ENCODE assay signal across 10 cellular contexts in genomic region chr7:130895006-130895750, GRCh38.
DNase-seq lines count a peak whose midpoint lies in the region; ATAC-seq, FAIRE-seq and TF ChIP-seq lines count a peak whose summit lies in the region.
"Had no signal": no experiment of that assay in that cellular context is flagged by ENCODE, and none has a peak within 500 bp of the region (broad histone marks: within the 10 kb centered on the region; RNA-seq: fewer than 3 reads in every experiment).

No MANE protein-coding gene starts in this region.

- no peak overlapping the region for H3K27ac ChIP-seq in small intestine (ENCODE audit: low read depth in 1 of 2, low read length in 1 of 2)

- H3K27me3 Mint-ChIP-seq in activated CD8-positive, alpha-beta memory T cell treated with anti-CD3 and anti-CD28 coated beads, Interleukin-2, amount 10 ng/mL, durations not matched to agents 7 days and 5 days, result no peaks in the 10 kb centered on the region

- no peak overlapping the region for H3K4me3 Mint-ChIP-seq in activated CD8-positive, alpha-beta memory T cell treated with anti-CD3 and anti-CD28 coated beads, Interleukin-2, amount 10 ng/mL, durations not matched to agents 7 days and 5 days

- H3K4me3 ChIP-seq in fibroblast of mammary gland (ENCODE audit: control insufficient read depth, low read depth, low read length) (no peak overlapping the region), small intestine (ENCODE audit: low read depth in 1 of 2, low read length in 2 of 2) (no peak overlapping the region)

- no peaks in the 10 kb centered on the region for H3K9me3 ChIP-seq in small intestine (ENCODE audit: control insufficient read depth, low read depth)

- WGBS in small intestine, 3 donors, result 59 to 80% (median 72%) methylated on average over 20 of the region's 20 CpGs

- peak overlapping the region; percentile 81 for H3K27ac Mint-ChIP-seq in activated CD8-positive, alpha-beta memory T cell treated with anti-CD3 and anti-CD28 coated beads, Interleukin-2, amount 10 ng/mL, durations not matched to agents 7 days and 5 days

- peak; percentile 43 for DNase-seq in HT-29 (ENCODE audit: low spot score)
- DNase-seq in activated CD8-positive, alpha-beta memory T cell treated with anti-CD3 and anti-CD28 coated beads, Interleukin-2, amount 10 ng/mL, durations not matched to agents 7 days and 5 days, result no peak
- peak; percentile 12 for DNase-seq in fibroblast of mammary gland (ENCODE audit: low read depth)
- DNase-seq in stimulated activated CD8-positive, alpha-beta memory T cell treated with anti-CD3 and anti-CD28 coated beads, Interleukin-4, amount 100 ng/mL, for 48 hours, result peak; percentile 28
- DNase-seq in foreskin melanocyte, result no peak
- DNase-seq in NCI-H2029 treated with DMSO at 0.1 percent for 48 hours (lab: John Stamatoyannopoulos, UW), result no peak
- no peak for DNase-seq in small intestine
- no peak for DNase-seq in H54 (ENCODE audit: insufficient read length, low spot score)
- DNase-seq: aorta, NCI-H2107 had no signal

- peaks cover 57% of the 10 kb centered on the region for H3K36me3 Mint-ChIP-seq in activated CD8-positive, alpha-beta memory T cell treated with anti-CD3 and anti-CD28 coated beads, Interleukin-2, amount 10 ng/mL, durations not matched to agents 7 days and 5 days

- no peak for ATAC-seq in activated CD8-positive, alpha-beta memory T cell treated with anti-CD3 and anti-CD28 coated beads, Interleukin-2, amount 10 ng/mL, durations not matched to agents 7 days and 5 days

- no peaks in the 10 kb centered on the region for H3K27me3 ChIP-seq in small intestine (ENCODE audit: control insufficient read depth in 2 of 2, insufficient read depth in 2 of 2, low read length in 2 of 2)

- TF ChIP-seq CTCF in fibroblast of mammary gland (conservative IDR thresholded peaks at IDR 0.05; ENCODE audit: control insufficient read depth, insufficient read depth, low read depth, low read length), result no peak

- peaks cover 77% of the 10 kb centered on the region for H3K4me1 Mint-ChIP-seq in activated CD8-positive, alpha-beta memory T cell treated with anti-CD3 and anti-CD28 coated beads, Interleukin-2, amount 10 ng/mL, durations not matched to agents 7 days and 5 days

- CTCF ChIA-PET in activated CD8-positive, alpha-beta memory T cell treated with anti-CD3 and anti-CD28 coated beads, Interleukin-2, amount 10 ng/mL, durations not matched to agents 7 days and 5 days (lab: Charles Lee), result interaction anchor here (0.7 to 4.8 kb wide), 15 partner anchors 9 to 145 kb away, joined by 3 to 52 read pairs (median 8); no protein-coding TSS in a partner anchor

- peaks cover 5 to 8% of the 10 kb centered on the region in 2 donors for H3K4me1 ChIP-seq in small intestine (ENCODE audit: control insufficient read depth in 2 of 2, insufficient read depth in 1 of 2, low read depth in 1 of 2, low read length in 1 of 2)

- FAIRE-seq in small intestine (lab: Jason Lieb, UNC) (no peak), H54 (lab: Jason Lieb, UNC) (no peak)

- no peaks in the 10 kb centered on the region for H3K9me3 Mint-ChIP-seq in activated CD8-positive, alpha-beta memory T cell treated with anti-CD3 and anti-CD28 coated beads, Interleukin-2, amount 10 ng/mL, durations not matched to agents 7 days and 5 days (ENCODE audit: low read depth)

- no peak for TF ChIP-seq POLR2A in H54 (IDR thresholded peaks at IDR 0.05; ENCODE audit: low read depth, low read length)

- H3K36me3 ChIP-seq in small intestine (ENCODE audit: control insufficient read depth in 2 of 2, insufficient read depth in 2 of 2, low read length in 2 of 2), result no peaks in the 10 kb centered on the region

Comparison
In these comparisons a context has a peak if more than half of its experiments do, and no peak if none do; other contexts are left out.
1. DNase-seq: peak in HT-29 (single experiment), fibroblast of mammary gland (single experiment) and stimulated activated CD8-positive, alpha-beta memory T cell treated with anti-CD3 and anti-CD28 coated beads, Interleukin-4, amount 100 ng/mL, for 48 hours (single experiment); none in activated CD8-positive, alpha-beta memory T cell treated with anti-CD3 and anti-CD28 coated beads, Interleukin-2, amount 10 ng/mL, durations not matched to agents 7 days and 5 days (single experiment), foreskin melanocyte (single experiment), NCI-H2029 treated with DMSO at 0.1 percent for 48 hours (single experiment), small intestine (single experiment) and H54 (single experiment).